32 cellular contexts compared by ENCODE assay signal in genomic region chr14:81953419-81953818, GRCh38.
"Had no signal": no experiment of that assay in that cellular context is flagged by ENCODE, and none has a peak within 500 bp of the region (broad histone marks: within the 10 kb centered on the region; RNA-seq: fewer than 3 reads in every experiment).

No MANE protein-coding gene starts in this region.

- H3K9me3 ChIP-seq: ascending aorta had no signal

- H3K27me3 ChIP-seq: ascending aorta, cardiac muscle cell had no signal

- DNase-seq: activated B cell treated with CpG ODN at 0.5 μM for 24 hours; activated CD4-positive, alpha-beta memory T cell treated with anti-CD3 and anti-CD28 coated beads for 36 hours; activated CD4-positive, alpha-beta T cell treated with anti-CD3 and anti-CD28 coated beads for 4 hours; activated CD4-positive, alpha-beta T cell treated with anti-CD3 and anti-CD28 coated beads, Interleukin-2, amount 10 ng/mL, durations not matched to agents 24 days and 14 days; activated CD4-positive, alpha-beta T cell treated with anti-CD3 and anti-CD28 coated beads, Interleukin-2, amount 50 U/mL, for 1 hour; activated CD4-positive, alpha-beta T cell treated with anti-CD3 and anti-CD28 coated beads, Interleukin-2, amount 50 U/mL, for 4 hours; activated CD4-positive, CD25-positive, alpha-beta regulatory T cell treated with anti-CD3 and anti-CD28 coated beads, Interleukin-2, amount 50 U/mL, for 72 hours; activated CD8-positive, alpha-beta memory T cell treated with anti-CD3 and anti-CD28 coated beads, Interleukin-2, amount 50 U/mL, for 4 hours; activated CD8-positive, alpha-beta T cell treated with anti-CD3 and anti-CD28 coated beads for 36 hours; activated effector memory CD4-positive, alpha-beta T cell treated with Interleukin-2 at 50 U/mL for 16 hours; activated gamma-delta T cell; activated naive CD4-positive, alpha-beta T cell treated with anti-CD3 and anti-CD28 coated beads, Interleukin-2, amount 10 ng/mL, durations not matched to agents 7 days and 5 days; activated naive CD4-positive, alpha-beta T cell treated with Interleukin-2 at 50 U/mL for 16 hours; activated naive CD8-positive, alpha-beta T cell treated with anti-CD3 and anti-CD28 coated beads, Interleukin-2, amount 10 ng/mL, durations not matched to agents 7 days and 5 days; activated naive CD8-positive, alpha-beta T cell treated with anti-CD3 and anti-CD28 coated beads, Interleukin-2, amount 50 U/mL, for 24 hours; activated T-cell treated with anti-CD3 and anti-CD28 coated beads for 4 hours; activated T-cell treated with anti-CD3 and anti-CD28 coated beads, Interleukin-2, amount 50 U/mL, for 1 hour; activated T-cell treated with anti-CD3 and anti-CD28 coated beads, Interleukin-2, amount 50 U/mL, for 48 hours; amygdala; anterior cingulate cortex; central memory CD4-positive, alpha-beta T cell; T-helper 1 cell; T-helper 2 cell; T-helper 9 cell had no signal

- H3K36me3 ChIP-seq: ascending aorta, cardiac muscle cell had no signal

- H3K4me3 ChIP-seq: ascending aorta, cardiac muscle cell had no signal

- H3K27ac Mint-ChIP-seq: activated B cell treated with CpG ODN at 0.5 μM for 24 hours; activated CD4-positive, alpha-beta memory T cell treated with anti-CD3 and anti-CD28 coated beads for 36 hours; activated CD4-positive, alpha-beta T cell treated with anti-CD3 and anti-CD28 coated beads, Interleukin-2, amount 10 ng/mL, durations not matched to agents 24 days and 14 days; activated CD8-positive, alpha-beta T cell treated with anti-CD3 and anti-CD28 coated beads for 36 hours; activated naive CD4-positive, alpha-beta T cell treated with anti-CD3 and anti-CD28 coated beads, Interleukin-2, amount 10 ng/mL, durations not matched to agents 7 days and 5 days; activated naive CD4-positive, alpha-beta T cell treated with anti-CD3 and anti-CD28 coated beads, Interleukin-2, amount 50 U/mL, for 24 hours; activated naive CD8-positive, alpha-beta T cell; activated naive CD8-positive, alpha-beta T cell treated with anti-CD3 and anti-CD28 coated beads, Interleukin-2, amount 10 ng/mL, durations not matched to agents 7 days and 5 days; activated naive CD8-positive, alpha-beta T cell treated with anti-CD3 and anti-CD28 coated beads, Interleukin-2, amount 50 U/mL, for 24 hours; activated T-helper 2 cell treated with anti-CD3 and anti-CD28 coated beads, Interferon-gamma antibody, Interleukin-2, Interleukin-4, amounts not matched to agents 10 μg/mL and 5 μg/mL and 100 μg/mL, durations not matched to agents 14 hours and 24 hours and 36 hours; brain; T-helper 1 cell treated with Interleukin-12 subunit alpha and Interleukin-12 subunit beta and Interleukin-4 antibody, amounts not matched to agents 30 μg/mL and 1 μg/mL, for 36 hours; T-helper 2 cell treated with Interferon-gamma antibody and Interleukin-4, amounts not matched to agents 5 μg/mL and 100 μg/mL, for 36 hours had no signal

- H3K27ac ChIP-seq: ascending aorta, cardiac muscle cell had no signal

- H3K4me1 ChIP-seq: ascending aorta had no signal

- H3K36me3 Mint-ChIP-seq: activated CD4-positive, alpha-beta memory T cell treated with anti-CD3 and anti-CD28 coated beads for 36 hours; activated naive CD4-positive, alpha-beta T cell treated with anti-CD3 and anti-CD28 coated beads, Interleukin-2, amount 10 ng/mL, durations not matched to agents 7 days and 5 days; activated naive CD4-positive, alpha-beta T cell treated with anti-CD3 and anti-CD28 coated beads, Interleukin-2, amount 50 U/mL, for 24 hours; activated naive CD8-positive, alpha-beta T cell; activated naive CD8-positive, alpha-beta T cell treated with anti-CD3 and anti-CD28 coated beads, Interleukin-2, amount 10 ng/mL, durations not matched to agents 7 days and 5 days; brain had no signal

- H3K4me3 Mint-ChIP-seq: activated B cell treated with CpG ODN at 0.5 μM for 24 hours; activated CD4-positive, alpha-beta memory T cell treated with anti-CD3 and anti-CD28 coated beads for 36 hours; activated CD4-positive, alpha-beta T cell treated with anti-CD3 and anti-CD28 coated beads, Interleukin-2, amount 10 ng/mL, durations not matched to agents 24 days and 14 days; activated CD8-positive, alpha-beta T cell treated with anti-CD3 and anti-CD28 coated beads for 36 hours; activated naive CD4-positive, alpha-beta T cell treated with anti-CD3 and anti-CD28 coated beads, Interleukin-2, amount 10 ng/mL, durations not matched to agents 7 days and 5 days; activated naive CD4-positive, alpha-beta T cell treated with anti-CD3 and anti-CD28 coated beads, Interleukin-2, amount 50 U/mL, for 24 hours; activated naive CD8-positive, alpha-beta T cell; activated naive CD8-positive, alpha-beta T cell treated with anti-CD3 and anti-CD28 coated beads, Interleukin-2, amount 10 ng/mL, durations not matched to agents 7 days and 5 days; activated naive CD8-positive, alpha-beta T cell treated with anti-CD3 and anti-CD28 coated beads, Interleukin-2, amount 50 U/mL, for 24 hours; brain; T-helper 1 cell treated with Interleukin-12 subunit alpha and Interleukin-12 subunit beta and Interleukin-4 antibody, amounts not matched to agents 30 μg/mL and 1 μg/mL, for 36 hours; T-helper 2 cell treated with Interferon-gamma antibody and Interleukin-4, amounts not matched to agents 5 μg/mL and 100 μg/mL, for 36 hours had no signal

- ATAC-seq: activated CD8-positive, alpha-beta T cell treated with anti-CD3 and anti-CD28 coated beads for 36 hours; activated naive CD8-positive, alpha-beta T cell treated with anti-CD3 and anti-CD28 coated beads, Interleukin-2, amount 50 U/mL, for 24 hours had no signal

- H3K9me3 Mint-ChIP-seq: activated B cell treated with CpG ODN at 0.5 μM for 24 hours; activated naive CD4-positive, alpha-beta T cell treated with anti-CD3 and anti-CD28 coated beads, Interleukin-2, amount 50 U/mL, for 24 hours; activated T-helper 2 cell treated with anti-CD3 and anti-CD28 coated beads, Interferon-gamma antibody, Interleukin-2, Interleukin-4, amounts not matched to agents 10 μg/mL and 5 μg/mL and 100 μg/mL, durations not matched to agents 14 hours and 24 hours and 36 hours; T-helper 2 cell treated with Interferon-gamma antibody and Interleukin-4, amounts not matched to agents 5 μg/mL and 100 μg/mL, for 36 hours had no signal

- H3K4me1 Mint-ChIP-seq: activated B cell treated with CpG ODN at 0.5 μM for 24 hours; activated CD4-positive, alpha-beta T cell treated with anti-CD3 and anti-CD28 coated beads, Interleukin-2, amount 10 ng/mL, durations not matched to agents 24 days and 14 days; activated naive CD4-positive, alpha-beta T cell treated with anti-CD3 and anti-CD28 coated beads, Interleukin-2, amount 10 ng/mL, durations not matched to agents 7 days and 5 days; activated naive CD4-positive, alpha-beta T cell treated with anti-CD3 and anti-CD28 coated beads, Interleukin-2, amount 50 U/mL, for 24 hours; activated naive CD8-positive, alpha-beta T cell treated with anti-CD3 and anti-CD28 coated beads, Interleukin-2, amount 10 ng/mL, durations not matched to agents 7 days and 5 days; activated naive CD8-positive, alpha-beta T cell treated with anti-CD3 and anti-CD28 coated beads, Interleukin-2, amount 50 U/mL, for 24 hours; brain had no signal
